Comparison of ENCODE assay signal across 2 cellular contexts in genomic region chr17:57493171-57493570, GRCh38.
TF ChIP-seq lines count a peak whose summit lies in the region.

No MANE protein-coding gene starts in this region.

TF ChIP-seq in GM23338, 12 proteins besides CTCF, POLR2A, EP300 and RAD21 (continued from another document):
- TF ChIP-seq, protein P1, sequence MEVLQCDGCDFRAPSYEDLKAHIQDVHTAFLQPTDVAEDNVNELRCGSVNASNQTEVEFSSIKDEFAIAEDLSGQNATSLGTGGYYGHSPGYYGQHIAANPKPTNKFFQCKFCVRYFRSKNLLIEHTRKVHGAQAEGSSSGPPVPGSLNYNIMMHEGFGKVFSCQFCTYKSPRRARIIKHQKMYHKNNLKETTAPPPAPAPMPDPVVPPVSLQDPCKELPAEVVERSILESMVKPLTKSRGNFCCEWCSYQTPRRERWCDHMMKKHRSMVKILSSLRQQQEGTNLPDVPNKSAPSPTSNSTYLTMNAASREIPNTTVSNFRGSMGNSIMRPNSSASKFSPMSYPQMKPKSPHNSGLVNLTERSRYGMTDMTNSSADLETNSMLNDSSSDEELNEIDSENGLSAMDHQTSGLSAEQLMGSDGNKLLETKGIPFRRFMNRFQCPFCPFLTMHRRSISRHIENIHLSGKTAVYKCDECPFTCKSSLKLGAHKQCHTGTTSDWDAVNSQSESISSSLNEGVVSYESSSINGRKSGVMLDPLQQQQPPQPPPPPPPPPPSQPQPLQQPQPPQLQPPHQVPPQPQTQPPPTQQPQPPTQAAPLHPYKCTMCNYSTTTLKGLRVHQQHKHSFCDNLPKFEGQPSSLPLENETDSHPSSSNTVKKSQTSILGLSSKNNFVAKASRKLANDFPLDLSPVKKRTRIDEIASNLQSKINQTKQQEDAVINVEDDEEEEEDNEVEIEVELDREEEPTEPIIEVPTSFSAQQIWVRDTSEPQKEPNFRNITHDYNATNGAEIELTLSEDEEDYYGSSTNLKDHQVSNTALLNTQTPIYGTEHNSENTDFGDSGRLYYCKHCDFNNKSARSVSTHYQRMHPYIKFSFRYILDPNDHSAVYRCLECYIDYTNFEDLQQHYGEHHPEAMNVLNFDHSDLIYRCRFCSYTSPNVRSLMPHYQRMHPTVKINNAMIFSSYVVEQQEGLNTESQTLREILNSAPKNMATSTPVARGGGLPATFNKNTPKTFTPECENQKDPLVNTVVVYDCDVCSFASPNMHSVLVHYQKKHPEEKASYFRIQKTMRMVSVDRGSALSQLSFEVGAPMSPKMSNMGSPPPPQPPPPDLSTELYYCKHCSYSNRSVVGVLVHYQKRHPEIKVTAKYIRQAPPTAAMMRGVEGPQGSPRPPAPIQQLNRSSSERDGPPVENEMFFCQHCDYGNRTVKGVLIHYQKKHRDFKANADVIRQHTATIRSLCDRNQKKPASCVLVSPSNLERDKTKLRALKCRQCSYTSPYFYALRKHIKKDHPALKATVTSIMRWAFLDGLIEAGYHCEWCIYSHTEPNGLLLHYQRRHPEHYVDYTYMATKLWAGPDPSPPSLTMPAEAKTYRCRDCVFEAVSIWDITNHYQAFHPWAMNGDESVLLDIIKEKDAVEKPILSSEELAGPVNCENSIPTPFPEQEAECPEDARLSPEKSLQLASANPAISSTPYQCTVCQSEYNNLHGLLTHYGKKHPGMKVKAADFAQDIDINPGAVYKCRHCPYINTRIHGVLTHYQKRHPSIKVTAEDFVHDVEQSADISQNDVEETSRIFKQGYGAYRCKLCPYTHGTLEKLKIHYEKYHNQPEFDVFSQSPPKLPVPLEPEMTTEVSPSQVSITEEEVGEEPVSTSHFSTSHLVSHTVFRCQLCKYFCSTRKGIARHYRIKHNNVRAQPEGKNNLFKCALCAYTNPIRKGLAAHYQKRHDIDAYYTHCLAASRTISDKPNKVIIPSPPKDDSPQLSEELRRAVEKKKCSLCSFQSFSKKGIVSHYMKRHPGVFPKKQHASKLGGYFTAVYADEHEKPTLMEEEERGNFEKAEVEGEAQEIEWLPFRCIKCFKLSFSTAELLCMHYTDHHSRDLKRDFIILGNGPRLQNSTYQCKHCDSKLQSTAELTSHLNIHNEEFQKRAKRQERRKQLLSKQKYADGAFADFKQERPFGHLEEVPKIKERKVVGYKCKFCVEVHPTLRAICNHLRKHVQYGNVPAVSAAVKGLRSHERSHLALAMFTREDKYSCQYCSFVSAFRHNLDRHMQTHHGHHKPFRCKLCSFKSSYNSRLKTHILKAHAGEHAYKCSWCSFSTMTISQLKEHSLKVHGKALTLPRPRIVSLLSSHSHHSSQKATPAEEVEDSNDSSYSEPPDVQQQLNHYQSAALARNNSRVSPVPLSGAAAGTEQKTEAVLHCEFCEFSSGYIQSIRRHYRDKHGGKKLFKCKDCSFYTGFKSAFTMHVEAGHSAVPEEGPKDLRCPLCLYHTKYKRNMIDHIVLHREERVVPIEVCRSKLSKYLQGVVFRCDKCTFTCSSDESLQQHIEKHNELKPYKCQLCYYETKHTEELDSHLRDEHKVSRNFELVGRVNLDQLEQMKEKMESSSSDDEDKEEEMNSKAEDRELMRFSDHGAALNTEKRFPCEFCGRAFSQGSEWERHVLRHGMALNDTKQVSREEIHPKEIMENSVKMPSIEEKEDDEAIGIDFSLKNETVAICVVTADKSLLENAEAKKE (CRISPR knock-in tag; IDR thresholded peaks at IDR 0.05) = no peak
- no peak for TF ChIP-seq POLR2AphosphoS5 (IDR thresholded peaks at IDR 0.05; ENCODE audit: low read depth)
- TF ChIP-seq ZNF331 (CRISPR knock-in tag; IDR thresholded peaks at IDR 0.05; ENCODE audit: low read depth) = no peak

TF ChIP-seq in GM12878, 131 proteins besides CTCF, POLR2A, EP300 and RAD21 (continued from another document):
- TF ChIP-seq, protein P2, sequence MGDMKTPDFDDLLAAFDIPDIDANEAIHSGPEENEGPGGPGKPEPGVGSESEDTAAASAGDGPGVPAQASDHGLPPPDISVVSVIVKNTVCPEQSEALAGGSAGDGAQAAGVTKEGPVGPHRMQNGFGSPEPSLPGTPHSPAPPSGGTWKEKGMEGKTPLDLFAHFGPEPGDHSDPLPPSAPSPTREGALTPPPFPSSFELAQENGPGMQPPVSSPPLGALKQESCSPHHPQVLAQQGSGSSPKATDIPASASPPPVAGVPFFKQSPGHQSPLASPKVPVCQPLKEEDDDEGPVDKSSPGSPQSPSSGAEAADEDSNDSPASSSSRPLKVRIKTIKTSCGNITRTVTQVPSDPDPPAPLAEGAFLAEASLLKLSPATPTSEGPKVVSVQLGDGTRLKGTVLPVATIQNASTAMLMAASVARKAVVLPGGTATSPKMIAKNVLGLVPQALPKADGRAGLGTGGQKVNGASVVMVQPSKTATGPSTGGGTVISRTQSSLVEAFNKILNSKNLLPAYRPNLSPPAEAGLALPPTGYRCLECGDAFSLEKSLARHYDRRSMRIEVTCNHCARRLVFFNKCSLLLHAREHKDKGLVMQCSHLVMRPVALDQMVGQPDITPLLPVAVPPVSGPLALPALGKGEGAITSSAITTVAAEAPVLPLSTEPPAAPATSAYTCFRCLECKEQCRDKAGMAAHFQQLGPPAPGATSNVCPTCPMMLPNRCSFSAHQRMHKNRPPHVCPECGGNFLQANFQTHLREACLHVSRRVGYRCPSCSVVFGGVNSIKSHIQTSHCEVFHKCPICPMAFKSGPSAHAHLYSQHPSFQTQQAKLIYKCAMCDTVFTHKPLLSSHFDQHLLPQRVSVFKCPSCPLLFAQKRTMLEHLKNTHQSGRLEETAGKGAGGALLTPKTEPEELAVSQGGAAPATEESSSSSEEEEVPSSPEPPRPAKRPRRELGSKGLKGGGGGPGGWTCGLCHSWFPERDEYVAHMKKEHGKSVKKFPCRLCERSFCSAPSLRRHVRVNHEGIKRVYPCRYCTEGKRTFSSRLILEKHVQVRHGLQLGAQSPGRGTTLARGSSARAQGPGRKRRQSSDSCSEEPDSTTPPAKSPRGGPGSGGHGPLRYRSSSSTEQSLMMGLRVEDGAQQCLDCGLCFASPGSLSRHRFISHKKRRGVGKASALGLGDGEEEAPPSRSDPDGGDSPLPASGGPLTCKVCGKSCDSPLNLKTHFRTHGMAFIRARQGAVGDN (IDR thresholded peaks at IDR 0.05) = 0 out of 2 replicates have a peak, but pooled peaks have one; percentile 25
- peak; percentile 86 for TF ChIP-seq SPI1 (IDR thresholded peaks at IDR 0.05; ENCODE audit: borderline replicate concordance, insufficient read depth, low read depth, low read length)
